Comparison of ENCODE assay signal across 20 cellular contexts in genomic region chr2:8639122-8639635, GRCh38. TPM values are rescaled to one million over a fixed set of nuclear protein-coding genes. Genes with fewer than 3 reads are reported as not detected.
DNase-seq lines count a peak whose midpoint lies in the region; ATAC-seq and TF ChIP-seq lines count a peak whose summit lies in the region.
"Had no signal": no experiment of that assay in that cellular context is flagged by ENCODE, and none has a peak within 500 bp of the region (broad histone marks: within the 10 kb centered on the region; RNA-seq: fewer than 3 reads in every experiment).

No MANE protein-coding gene starts in this region.

- H3K27ac ChIP-seq in heart right ventricle (no peak overlapping the region), mesenchymal stem cell (ENCODE audit: low read length, poor library complexity, severe bottlenecking) (no peak overlapping the region), neuronal stem cell (replicated peaks; ENCODE audit: low read length) (peak overlapping the region; percentile 5)
- H3K27ac ChIP-seq: 22Rv1; BLaER1 treated with 17β-estradiol and CSF1 and Interleukin-3, amounts not matched to agents 10 nM and 100 nM; SJSA1 had no signal

- no peak overlapping the region for H2BK5ac ChIP-seq in mesenchymal stem cell (ENCODE audit: low read depth, low read length, poor library complexity, severe bottlenecking)
- H2BK5ac ChIP-seq in neuronal stem cell (ENCODE audit: low read length), result peak overlapping the region; percentile 77

- no peak overlapping the region for H2BK15ac ChIP-seq in mesenchymal stem cell (ENCODE audit: low read depth, poor library complexity, severe bottlenecking)
- H2BK15ac ChIP-seq in neuronal stem cell (ENCODE audit: low read length), result peak overlapping the region; percentile 90

- H3K36me3 ChIP-seq in heart right ventricle (no peaks in the 10 kb centered on the region), mesenchymal stem cell (ENCODE audit: control insufficient read depth in 1 of 2, insufficient read depth in 2 of 2, low read depth in 1 of 2, low read length in 2 of 2) (no peaks in the 10 kb centered on the region), neuronal stem cell (replicated peaks in 1 of 2; ENCODE audit: control insufficient read depth in 2 of 2, insufficient read depth in 2 of 2, low read length in 2 of 2) (no peaks in the 10 kb centered on the region)
- H3K36me3 ChIP-seq: BLaER1 treated with 17β-estradiol and CSF1 and Interleukin-3, amounts not matched to agents 10 nM and 100 nM; MG63; SJSA1 had no signal

- H2AK5ac ChIP-seq in mesenchymal stem cell (ENCODE audit: low read length, severe bottlenecking) (peak overlapping the region; percentile 39), neuronal stem cell (ENCODE audit: low read depth, low read length) (peak overlapping the region; percentile 96)

- DNase-seq in cardiac septum (ENCODE audit: low spot score) (peak; percentile 71), heart right ventricle (no peak), mesenchymal stem cell (no peak), neuronal stem cell (ENCODE audit: low spot score) (no peak)
- DNase-seq in stimulated activated naive CD8-positive, alpha-beta T cell treated with anti-CD3 and anti-CD28 coated beads, Interleukin-15, amount 100 ng/mL, for 72 hours, result no peak
- DNase-seq in activated CD8-positive, alpha-beta memory T cell treated with anti-CD3 and anti-CD28 coated beads, Interleukin-2, amount 50 U/mL, for 4 hours, result no peak
- DNase-seq: Calu3; CD8-positive, alpha-beta T cell; DMS153; GOT3; MG63; NCI-H1694 treated with DMSO at 0.1 percent for 48 hours; NCI-H446; NCI-H526 had no signal

- H3K9me3 ChIP-seq in heart right ventricle (no peaks in the 10 kb centered on the region), mesenchymal stem cell (ENCODE audit: control insufficient read depth, low read length) (no peaks in the 10 kb centered on the region), neuronal stem cell (replicated peaks in 1 of 2; ENCODE audit: control insufficient read depth in 2 of 2, insufficient read depth in 1 of 2, low read depth in 1 of 2, low read length in 2 of 2) (no peaks in the 10 kb centered on the region)
- H3K9me3 ChIP-seq: BLaER1 treated with 17β-estradiol and CSF1 and Interleukin-3, amounts not matched to agents 10 nM and 100 nM; MG63; SJSA1 had no signal

- H3K27ac Mint-ChIP-seq in stimulated activated naive CD8-positive, alpha-beta T cell treated with anti-CD3 and anti-CD28 coated beads, Interleukin-15, amount 100 ng/mL, for 72 hours, result no peak overlapping the region
- H3K27ac Mint-ChIP-seq: CD8-positive, alpha-beta T cell had no signal

- H3K27me3 Mint-ChIP-seq in stimulated activated naive CD8-positive, alpha-beta T cell treated with anti-CD3 and anti-CD28 coated beads, Interleukin-15, amount 100 ng/mL, for 72 hours, result peaks cover 10% of the 10 kb centered on the region

- no peak overlapping the region for H3K4me2 ChIP-seq in mesenchymal stem cell (ENCODE audit: low read length, poor library complexity, severe bottlenecking)
- H3K4me2 ChIP-seq in neuronal stem cell (ENCODE audit: insufficient read depth, low read length, poor library complexity, severe bottlenecking), result no peak overlapping the region
- H3K4me2 ChIP-seq: BLaER1 treated with 17β-estradiol and CSF1 and Interleukin-3, amounts not matched to agents 10 nM and 100 nM had no signal

- no peaks in the 10 kb centered on the region for H3K79me1 ChIP-seq in mesenchymal stem cell (replicated peaks; ENCODE audit: low read length, poor library complexity, severe bottlenecking)
- no peaks in the 10 kb centered on the region for H3K79me1 ChIP-seq in neuronal stem cell (ENCODE audit: low read depth, low read length)

- H3K4me3 ChIP-seq in heart right ventricle (no peak overlapping the region), mesenchymal stem cell (ENCODE audit: insufficient read depth in 1 of 2, low read depth in 1 of 2, low read length in 2 of 2) (no peak overlapping the region), neuronal stem cell (ENCODE audit: low read length in 2 of 2) (no peak overlapping the region)
- H3K4me3 ChIP-seq: BLaER1 treated with 17β-estradiol and CSF1 and Interleukin-3, amounts not matched to agents 10 nM and 100 nM; MG63; SJSA1 had no signal

- H3K4ac ChIP-seq in mesenchymal stem cell (ENCODE audit: low read depth in 1 of 2, low read length in 2 of 2), result no peak overlapping the region
- H3K4ac ChIP-seq in neuronal stem cell (ENCODE audit: low read length), result peak overlapping the region; percentile 56

- no peaks in the 10 kb centered on the region for H3K9me3 Mint-ChIP-seq in stimulated activated naive CD8-positive, alpha-beta T cell treated with anti-CD3 and anti-CD28 coated beads, Interleukin-15, amount 100 ng/mL, for 72 hours
- H3K9me3 Mint-ChIP-seq: CD8-positive, alpha-beta T cell had no signal

- H3K9ac ChIP-seq in mesenchymal stem cell (ENCODE audit: low read length) (no peak overlapping the region), neuronal stem cell (ENCODE audit: low read depth, low read length, poor library complexity) (peak overlapping the region; percentile 53)
- H3K9ac ChIP-seq: BLaER1 treated with 17β-estradiol and CSF1 and Interleukin-3, amounts not matched to agents 10 nM and 100 nM had no signal

- H3K4me1 ChIP-seq in heart right ventricle, result peaks cover 0 to 7% (median 0%) of the 10 kb centered on the region in 9 donors
- peaks cover 22% of the 10 kb centered on the region for H3K4me1 ChIP-seq in mesenchymal stem cell (ENCODE audit: control insufficient read depth, insufficient read depth, low read depth, low read length)
- H3K4me1 ChIP-seq in neuronal stem cell (ENCODE audit: control insufficient read depth in 2 of 2, insufficient read depth in 1 of 2, low read depth in 1 of 2, low read length in 2 of 2), result peaks cover 44 to 48% of the 10 kb centered on the region in 2 donors

- H3K14ac ChIP-seq in mesenchymal stem cell (ENCODE audit: low read length in 2 of 2) (no peak overlapping the region), neuronal stem cell (ENCODE audit: low read length) (no peak overlapping the region)

- intact Hi-C loops in cardiac septum (cut with DNase I), result no loop called here
- intact Hi-C loops in heart right ventricle (cut with DNase I), result no loop called here

- H3K23ac ChIP-seq in mesenchymal stem cell (ENCODE audit: low read length in 2 of 2) (no peak overlapping the region), neuronal stem cell (ENCODE audit: low read depth, low read length, poor library complexity) (peak overlapping the region; percentile 14)

- H2BK12ac ChIP-seq in mesenchymal stem cell (ENCODE audit: low read length in 2 of 2), result peak overlapping the region in 1 of 2 experiments; percentile 72
- peak overlapping the region; percentile 85 for H2BK12ac ChIP-seq in neuronal stem cell (ENCODE audit: low read length)

- H3K4me3 Mint-ChIP-seq in stimulated activated naive CD8-positive, alpha-beta T cell treated with anti-CD3 and anti-CD28 coated beads, Interleukin-15, amount 100 ng/mL, for 72 hours, result no peak overlapping the region
- H3K4me3 Mint-ChIP-seq: CD8-positive, alpha-beta T cell had no signal

- H2AFZ ChIP-seq in mesenchymal stem cell (ENCODE audit: low read depth, low read length) (no peak overlapping the region), neuronal stem cell (ENCODE audit: low read length) (no peak overlapping the region)

- H2BK120ac ChIP-seq in mesenchymal stem cell (ENCODE audit: low read depth, low read length) (no peak overlapping the region), neuronal stem cell (ENCODE audit: low read depth, low read length) (peak overlapping the region; percentile 48)

- H3K4me1 Mint-ChIP-seq in stimulated activated naive CD8-positive, alpha-beta T cell treated with anti-CD3 and anti-CD28 coated beads, Interleukin-15, amount 100 ng/mL, for 72 hours, result peaks cover 2% of the 10 kb centered on the region

- 97 to 98% methylated on average over 5 of the region's 5 CpGs for WGBS in heart right ventricle, 2 donors
- 92% methylated on average over 5 of the region's 5 CpGs for WGBS in mesenchymal stem cell
- no CpG with 5 or more reads among the region's 5 CpGs for WGBS in neuronal stem cell (ENCODE audit: extremely low coverage in 2 of 2, insufficient read length in 2 of 2, insufficient replicate concordance in 1 of 2), 2 donors

- no peak for TF ChIP-seq CTCF in heart right ventricle (IDR thresholded peaks at IDR 0.05)

- H4K8ac ChIP-seq in mesenchymal stem cell (ENCODE audit: low read length), result no peak overlapping the region
- H4K8ac ChIP-seq in neuronal stem cell (ENCODE audit: low read depth, low read length), result no peak overlapping the region

- H3K27me3 ChIP-seq in heart right ventricle (no peaks in the 10 kb centered on the region), mesenchymal stem cell (ENCODE audit: control insufficient read depth in 1 of 2, insufficient read depth in 1 of 2, low read length in 2 of 2) (peaks cover 0 to 5% of the 10 kb centered on the region in 2 experiments), neuronal stem cell (ENCODE audit: control insufficient read depth in 3 of 3, insufficient read depth in 3 of 3, low read depth in 1 of 3, low read length in 3 of 3) (no peaks in the 10 kb centered on the region)
- H3K27me3 ChIP-seq: BLaER1 treated with 17β-estradiol and CSF1 and Interleukin-3, amounts not matched to agents 10 nM and 100 nM; MG63; SJSA1 had no signal

- H4K91ac ChIP-seq in mesenchymal stem cell (ENCODE audit: low read length), result no peak overlapping the region
- peak overlapping the region; percentile 2 for H4K91ac ChIP-seq in neuronal stem cell (ENCODE audit: low read depth, low read length, poor library complexity)

- H3K18ac ChIP-seq in mesenchymal stem cell (ENCODE audit: low read depth in 1 of 2, low read length in 2 of 2) (no peak overlapping the region), neuronal stem cell (ENCODE audit: low read length) (peak overlapping the region; percentile 93)

- ATAC-seq in heart right ventricle (no peak), HG03439 (IDR thresholded peaks at IDR 0.05; ENCODE audit: unreplicated experiment) (no peak), GM21447 (IDR thresholded peaks at IDR 0.05; ENCODE audit: unreplicated experiment) (no peak)
- peak; percentile 12 for ATAC-seq in stimulated activated naive CD8-positive, alpha-beta T cell treated with anti-CD3 and anti-CD28 coated beads, Interleukin-15, amount 100 ng/mL, for 72 hours
- ATAC-seq: CD8-positive, alpha-beta T cell; Right ventricle myocardium inferior had no signal

RNA-seq across cellular contexts. Expression of gene ID2, which starts 42.7 kb away (rescaled TPM):
- total RNA-seq in cardiac septum, result 35.1 TPM
- total RNA-seq in heart right ventricle, result 10 to 100 TPM; 20.8 to 49.7 (median 27.2) TPM
- 100 to 1,000 TPM in 1 of 2 donors, 10 to 100 TPM in 1; 70.3 to 113 TPM for polyA plus RNA-seq in heart right ventricle
- 53.9 TPM for polyA plus RNA-seq in mesenchymal stem cell (2013, experiment 1 of 2)
- 55.7 TPM for polyA plus RNA-seq in mesenchymal stem cell (2013, experiment 2 of 2)
- 252 TPM for polyA plus RNA-seq in neuronal stem cell (2013, experiment 1 of 2)
- 263 TPM for polyA plus RNA-seq in neuronal stem cell (2013, experiment 2 of 2)
